17 cellular contexts compared by ENCODE assay signal in the genomic region with DNA sequence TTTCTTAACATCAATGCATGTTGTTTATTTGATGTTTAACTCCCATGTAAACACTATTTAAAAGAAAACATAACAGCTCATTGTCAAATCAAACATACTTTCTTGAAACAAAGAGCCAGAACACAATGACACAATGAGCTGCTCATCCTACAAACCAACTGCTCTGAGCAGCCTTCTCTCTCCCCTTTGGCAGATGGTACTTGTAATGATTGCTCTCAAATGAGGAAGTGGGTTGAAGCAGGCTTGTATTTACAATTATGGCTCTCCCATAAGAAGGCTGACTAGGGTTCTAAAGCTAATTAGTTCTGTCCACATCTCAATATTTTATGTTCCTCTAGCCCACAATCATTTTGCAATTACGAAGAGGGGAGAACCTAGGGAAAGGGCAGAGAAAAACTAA.
A peak's percentile ranks its signal among the peaks of the same experiment; 100 is the strongest.
DNase-seq lines count a peak whose midpoint lies in the region; ATAC-seq and TF ChIP-seq lines count a peak whose summit lies in the region.
"Had no signal": no experiment of that assay in that cellular context is flagged by ENCODE, and none has a peak within 500 bp of the region (broad histone marks: within the 10 kb centered on the region; RNA-seq: fewer than 3 reads in every experiment).

No MANE protein-coding gene starts in this region.

- intact Hi-C loops in MCF 10A (cut with micrococcal nuclease), result no loop called here

- H3K4me3 Mint-ChIP-seq in WTC11, result no peak overlapping the region
- no peak overlapping the region for H3K4me3 Mint-ChIP-seq in MCF 10A (ENCODE audit: unreplicated experiment)
- H3K4me3 Mint-ChIP-seq: activated CD4-positive, alpha-beta T cell treated with anti-CD3 and anti-CD28 coated beads, Interleukin-2, amount 10 ng/mL, durations not matched to agents 7 days and 5 days had no signal

- CTCF ChIA-PET in WTC11 (lab: Charles Lee), result no interaction called here
- CTCF ChIA-PET in MCF 10A (lab: Yijun Ruan, JAX), result no interaction called here

- no TSS peak for BruUV-seq in MCF 10A (replicated peaks; lab: Mats Ljungman, UMichigan)

- H3K36me3 Mint-ChIP-seq in WTC11, result no peaks in the 10 kb centered on the region
- H3K36me3 Mint-ChIP-seq in MCF 10A (ENCODE audit: insufficient read depth, unreplicated experiment), result no peaks in the 10 kb centered on the region

- peak; percentile 5 for DNase-seq in DMS153 treated with DMSO at 0.1 percent for 48 hours (lab: John Stamatoyannopoulos, UW; ENCODE audit: unreplicated experiment)
- peak; percentile 21 for DNase-seq in MV-4-11 (lab: John Stamatoyannopoulos, UW)
- peak; percentile 68 for DNase-seq in NCI-H524 treated with DMSO at 0.1 percent for 48 hours (lab: John Stamatoyannopoulos, UW)
- no peak for DNase-seq in WTC11 (ENCODE audit: low spot score)
- no peak for DNase-seq in MCF 10A (ENCODE audit: unreplicated experiment)
- no peak for DNase-seq in dedifferentiated amniotic fluid mesenchymal stem cell (ENCODE audit: extremely low spot score)
- DNase-seq in GM20000 (ENCODE audit: low spot score), result no peak
- DNase-seq: activated CD4-positive, alpha-beta T cell treated with anti-CD3 and anti-CD28 coated beads, Interleukin-2, amount 10 ng/mL, durations not matched to agents 7 days and 5 days; amniotic stem cell; dorsolateral prefrontal cortex; left colon; midbrain; small intestine; stimulated activated CD4-positive, alpha-beta T cell treated with anti-CD3 and anti-CD28 coated beads, Interleukin-4, amount 100 ng/mL, for 24 hours had no signal

- H3K27ac Mint-ChIP-seq in WTC11, result no peak overlapping the region
- H3K27ac Mint-ChIP-seq in MCF 10A (ENCODE audit: low read depth, unreplicated experiment), result no peak overlapping the region
- H3K27ac Mint-ChIP-seq: activated CD4-positive, alpha-beta T cell treated with anti-CD3 and anti-CD28 coated beads, Interleukin-2, amount 10 ng/mL, durations not matched to agents 7 days and 5 days had no signal

- H3K27me3 Mint-ChIP-seq in WTC11 (ENCODE audit: low read depth), result no peaks in the 10 kb centered on the region
- H3K27me3 Mint-ChIP-seq in MCF 10A (ENCODE audit: insufficient read depth, unreplicated experiment), result no peaks in the 10 kb centered on the region
- H3K27me3 Mint-ChIP-seq: activated CD4-positive, alpha-beta T cell treated with anti-CD3 and anti-CD28 coated beads, Interleukin-2, amount 10 ng/mL, durations not matched to agents 7 days and 5 days had no signal

- POLR2A ChIA-PET in WTC11 (lab: Charles Lee), result no interaction called here
- POLR2A ChIA-PET in MCF 10A (lab: Yijun Ruan, JAX), result interaction anchor here (0.7 kb wide), 1 partner anchor 409 kb away, joined by 3 read pairs; no protein-coding TSS in a partner anchor

- peak; percentile 63; the same call in 1 of the 2 replicates for ATAC-seq in WTC11
- ATAC-seq: gastroesophageal sphincter, left colon, Panc1, SK-N-SH treated with all-trans-retinoic acid at 6 μM for 48 hours had no signal

- H3K9me3 Mint-ChIP-seq in WTC11 (no peaks in the 10 kb centered on the region), MCF 10A (ENCODE audit: unreplicated experiment) (no peaks in the 10 kb centered on the region)

- TF ChIP-seq CTCF in WTC11 (IDR thresholded peaks at IDR 0.05), result no peak
- TF ChIP-seq CTCF in MCF 10A (IDR thresholded peaks at IDR 0.05; ENCODE audit: unreplicated experiment), result no peak
- TF ChIP-seq CTCF in GM20000 (IDR thresholded peaks at IDR 0.05; ENCODE audit: extremely low read depth, missing control alignments), result no peak

- H3K4me1 Mint-ChIP-seq in WTC11, result peaks cover 17% of the 10 kb centered on the region
- no peaks in the 10 kb centered on the region for H3K4me1 Mint-ChIP-seq in MCF 10A (ENCODE audit: insufficient read depth, unreplicated experiment)
- H3K4me1 Mint-ChIP-seq: activated CD4-positive, alpha-beta T cell treated with anti-CD3 and anti-CD28 coated beads, Interleukin-2, amount 10 ng/mL, durations not matched to agents 7 days and 5 days had no signal

TF ChIP-seq in WTC11, 78 proteins besides CTCF, POLR2A, EP300 and RAD21:
- TF ChIP-seq, protein P1, sequence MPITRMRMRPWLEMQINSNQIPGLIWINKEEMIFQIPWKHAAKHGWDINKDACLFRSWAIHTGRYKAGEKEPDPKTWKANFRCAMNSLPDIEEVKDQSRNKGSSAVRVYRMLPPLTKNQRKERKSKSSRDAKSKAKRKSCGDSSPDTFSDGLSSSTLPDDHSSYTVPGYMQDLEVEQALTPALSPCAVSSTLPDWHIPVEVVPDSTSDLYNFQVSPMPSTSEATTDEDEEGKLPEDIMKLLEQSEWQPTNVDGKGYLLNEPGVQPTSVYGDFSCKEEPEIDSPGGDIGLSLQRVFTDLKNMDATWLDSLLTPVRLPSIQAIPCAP (CRISPR knock-in tag; IDR thresholded peaks at IDR 0.05), result no peak
- TF ChIP-seq ZNF281 (CRISPR knock-in tag; IDR thresholded peaks at IDR 0.05) (no peak), ATF1 (CRISPR knock-in tag; IDR thresholded peaks at IDR 0.05) (no peak), ESRRA (CRISPR knock-in tag; IDR thresholded peaks at IDR 0.05; ENCODE audit: borderline replicate concordance) (no peak), ZNF425 (CRISPR knock-in tag; conservative IDR thresholded peaks at IDR 0.05) (no peak), E2F4 (CRISPR knock-in tag; IDR thresholded peaks at IDR 0.05; ENCODE audit: borderline replicate concordance, low read depth) (no peak), NFE2L1 (CRISPR knock-in tag; IDR thresholded peaks at IDR 0.05) (no peak), ZNF263 (CRISPR knock-in tag; IDR thresholded peaks at IDR 0.05; ENCODE audit: low read depth) (no peak), SP1 (CRISPR knock-in tag; conservative IDR thresholded peaks at IDR 0.05) (no peak), RELA (CRISPR knock-in tag; IDR thresholded peaks at IDR 0.05; ENCODE audit: borderline replicate concordance) (no peak), NR1H2 (CRISPR knock-in tag; IDR thresholded peaks at IDR 0.05) (no peak), GTF2I (CRISPR knock-in tag; conservative IDR thresholded peaks at IDR 0.05) (no peak)
- TF ChIP-seq, protein P2, sequence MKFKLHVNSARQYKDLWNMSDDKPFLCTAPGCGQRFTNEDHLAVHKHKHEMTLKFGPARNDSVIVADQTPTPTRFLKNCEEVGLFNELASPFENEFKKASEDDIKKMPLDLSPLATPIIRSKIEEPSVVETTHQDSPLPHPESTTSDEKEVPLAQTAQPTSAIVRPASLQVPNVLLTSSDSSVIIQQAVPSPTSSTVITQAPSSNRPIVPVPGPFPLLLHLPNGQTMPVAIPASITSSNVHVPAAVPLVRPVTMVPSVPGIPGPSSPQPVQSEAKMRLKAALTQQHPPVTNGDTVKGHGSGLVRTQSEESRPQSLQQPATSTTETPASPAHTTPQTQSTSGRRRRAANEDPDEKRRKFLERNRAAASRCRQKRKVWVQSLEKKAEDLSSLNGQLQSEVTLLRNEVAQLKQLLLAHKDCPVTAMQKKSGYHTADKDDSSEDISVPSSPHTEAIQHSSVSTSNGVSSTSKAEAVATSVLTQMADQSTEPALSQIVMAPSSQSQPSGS (CRISPR knock-in tag; IDR thresholded peaks at IDR 0.05; ENCODE audit: borderline replicate concordance, low read depth), result no peak

Comparison
In these comparisons a context has a peak if more than half of its experiments do, and no peak if none do; other contexts are left out.
1. DNase-seq: peak in DMS153 treated with DMSO at 0.1 percent for 48 hours (single experiment), MV-4-11 (single experiment) and NCI-H524 treated with DMSO at 0.1 percent for 48 hours (single experiment); none in WTC11 (single experiment), MCF 10A (single experiment), dedifferentiated amniotic fluid mesenchymal stem cell (single experiment) and GM20000 (single experiment).